Comparison of ENCODE assay signal across 8 cellular contexts in the genomic region with DNA sequence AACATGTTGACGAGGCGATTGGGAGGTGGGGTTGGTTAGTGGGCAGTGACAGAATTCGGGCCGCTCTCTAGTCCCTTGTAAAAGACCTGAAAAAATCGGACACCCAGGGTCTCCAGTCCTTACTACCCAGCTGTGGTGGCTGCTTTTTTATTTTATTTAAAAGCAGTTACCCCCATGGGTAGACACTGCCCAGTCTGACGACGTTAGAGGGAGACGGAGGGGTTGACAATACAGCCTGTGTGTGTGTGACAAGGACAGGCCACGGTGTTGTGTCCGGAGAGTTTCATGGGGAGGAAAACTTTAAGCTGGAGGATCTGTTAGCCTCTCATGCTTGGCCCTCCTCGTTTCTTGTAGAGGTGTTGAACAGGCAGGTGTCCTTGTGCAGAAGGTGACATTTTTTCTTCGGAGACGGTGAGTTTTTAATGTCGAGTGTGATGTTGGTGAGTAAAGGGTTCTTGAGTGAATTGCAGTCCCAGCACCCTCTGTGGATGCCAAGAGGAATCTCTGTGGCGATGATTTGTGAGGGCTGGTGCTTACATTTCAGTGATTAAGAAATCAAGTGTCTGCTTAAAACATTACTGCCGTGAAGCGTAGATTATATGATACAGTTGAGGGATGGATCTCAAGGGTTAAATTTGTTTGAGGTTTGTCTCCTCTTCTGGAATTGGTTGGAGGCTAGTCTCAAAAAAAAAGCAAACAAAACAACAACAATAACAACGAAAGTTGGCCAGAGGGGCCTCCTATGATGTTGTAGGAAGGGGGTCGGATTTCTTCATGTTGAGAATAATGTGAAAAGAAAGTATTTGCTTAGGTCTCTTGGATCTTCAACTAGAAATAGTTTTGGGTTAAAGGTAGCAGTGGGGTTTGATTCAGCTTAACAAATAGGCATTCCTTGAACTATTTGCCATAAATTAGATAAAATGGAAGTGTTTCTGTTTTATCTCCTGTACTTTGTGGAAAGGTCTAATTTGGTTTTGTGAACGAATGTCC. TPM values are rescaled to one million over a fixed set of nuclear protein-coding genes. Genes with fewer than 3 reads are reported as not detected.
A peak's percentile ranks its signal among the peaks of the same experiment; 100 is the strongest.
DNase-seq lines count a peak whose midpoint lies in the region; ATAC-seq and TF ChIP-seq lines count a peak whose summit lies in the region.

No MANE protein-coding gene starts in this region.

- no peak overlapping the region for H4K91ac ChIP-seq in trophoblast cell (ENCODE audit: low read depth, low read length)

- H3K4me3 ChIP-seq in BE2C (ENCODE audit: low read depth, low read length) (peak overlapping the region; percentile 76), trophoblast cell (ENCODE audit: low read depth, low read length) (peak overlapping the region; percentile 99)

- H3K36me3 ChIP-seq in BE2C: no peaks in the 10 kb centered on the region
- no peaks in the 10 kb centered on the region for H3K36me3 ChIP-seq in trophoblast cell (ENCODE audit: control insufficient read depth in 1 of 2, insufficient read depth in 2 of 2, low read length in 2 of 2)

- H2BK12ac ChIP-seq in trophoblast cell (ENCODE audit: low read length): no peak overlapping the region

- H2BK120ac ChIP-seq in trophoblast cell (ENCODE audit: insufficient read depth, low read length, poor library complexity): no peak overlapping the region

- H3K14ac ChIP-seq in trophoblast cell (ENCODE audit: low read length): no peak overlapping the region

- H2AFZ ChIP-seq in trophoblast cell (ENCODE audit: insufficient read depth, low read length, poor library complexity): peak overlapping the region; percentile 71

- H3K36me3 Mint-ChIP-seq in activated CD8-positive, alpha-beta T cell treated with anti-CD3 and anti-CD28 coated beads, Interleukin-2, amount 10 ng/mL, durations not matched to agents 7 days and 5 days (ENCODE audit: low read depth): no peaks in the 10 kb centered on the region

- POLR2A ChIA-PET in HEK293T (lab: Yijun Ruan, JAX): interaction anchor here (1.1 to 1.9 kb wide), 3 partner anchors 22 to 300 kb away, joined by 3 to 9 read pairs (median 4); partner anchors contain the start of genes CENPO and PTRHD1
- POLR2A ChIA-PET in activated CD8-positive, alpha-beta T cell treated with anti-CD3 and anti-CD28 coated beads, Interleukin-2, amount 10 ng/mL, durations not matched to agents 7 days and 5 days (lab: Charles Lee): interaction anchor here (1.3 to 1.5 kb wide), 2 partner anchors 300 to 303 kb away, joined by 3 to 7 read pairs; partner anchors contain the start of genes CENPO and PTRHD1

- no peaks in the 10 kb centered on the region for H3K9me3 Mint-ChIP-seq in activated CD8-positive, alpha-beta T cell treated with anti-CD3 and anti-CD28 coated beads, Interleukin-2, amount 10 ng/mL, durations not matched to agents 7 days and 5 days (ENCODE audit: insufficient read depth)

- no peak overlapping the region for H4K8ac ChIP-seq in trophoblast cell (ENCODE audit: low read depth, low read length)

- H3K18ac ChIP-seq in trophoblast cell (ENCODE audit: low read length): no peak overlapping the region

- H3K79me1 ChIP-seq in trophoblast cell (ENCODE audit: low read length): peaks cover 4% of the 10 kb centered on the region

- H3K9me3 ChIP-seq in BE2C: no peaks in the 10 kb centered on the region
- H3K9me3 ChIP-seq in trophoblast cell (ENCODE audit: insufficient read depth, low read depth, low read length): no peaks in the 10 kb centered on the region

- ATAC-seq in activated CD8-positive, alpha-beta T cell treated with anti-CD3 and anti-CD28 coated beads, Interleukin-2, amount 10 ng/mL, durations not matched to agents 7 days and 5 days: no peak
- peak; percentile 16 for ATAC-seq in Right ventricle myocardium superior (ENCODE audit: poor library complexity)
- ATAC-seq in HG02610 (IDR thresholded peaks at IDR 0.05; ENCODE audit: unreplicated experiment): no peak

- no peak overlapping the region for H3K23ac ChIP-seq in trophoblast cell (ENCODE audit: low read length)

- peak overlapping the region; percentile 94 for H3K4me2 ChIP-seq in trophoblast cell (ENCODE audit: low read length)

- no peak overlapping the region for H2BK5ac ChIP-seq in trophoblast cell (ENCODE audit: low read depth, low read length, poor library complexity)

- H3K27ac ChIP-seq in trophoblast cell (ENCODE audit: low read depth, low read length): no peak overlapping the region

- peaks cover 4% of the 10 kb centered on the region for H3K79me2 ChIP-seq in trophoblast cell (ENCODE audit: control insufficient read depth, insufficient read depth, low read length, poor library complexity)

- H3K4me1 ChIP-seq in BE2C (peaks cover 5% of the 10 kb centered on the region), trophoblast cell (ENCODE audit: control insufficient read depth in 1 of 2, insufficient read depth in 2 of 2, low read length in 2 of 2) (peaks cover 10 to 12% of the 10 kb centered on the region in 2 experiments)

- no peak overlapping the region for H2AK5ac ChIP-seq in trophoblast cell (ENCODE audit: low read length)

- no peaks in the 10 kb centered on the region for H3K27me3 ChIP-seq in BE2C
- no peaks in the 10 kb centered on the region for H3K27me3 ChIP-seq in trophoblast cell (ENCODE audit: insufficient read depth, low read length)

- DNase-seq in BE2C: no peak
- DNase-seq in HEK293T (ENCODE audit: extremely low spot score): no peak
- peak; percentile 25 for DNase-seq in activated CD8-positive, alpha-beta T cell treated with anti-CD3 and anti-CD28 coated beads, Interleukin-2, amount 10 ng/mL, durations not matched to agents 7 days and 5 days
- no peak for DNase-seq in Right ventricle myocardium superior
- DNase-seq in trophoblast cell: peak in 1 of 2 donors; percentile 35
- DNase-seq in HuH-7.5 (ENCODE audit: low spot score): no peak
- DNase-seq in HPDE6-E6E7 (ENCODE audit: extremely low spot score): no peak

- H4K12ac ChIP-seq in trophoblast cell (ENCODE audit: low read depth, low read length): no peak overlapping the region

- no CpG with 5 or more reads among the region's 20 CpGs for WGBS in trophoblast cell (ENCODE audit: extremely low coverage, insufficient coverage, insufficient read length)

- peaks cover 40% of the 10 kb centered on the region for H3K4me1 Mint-ChIP-seq in activated CD8-positive, alpha-beta T cell treated with anti-CD3 and anti-CD28 coated beads, Interleukin-2, amount 10 ng/mL, durations not matched to agents 7 days and 5 days (ENCODE audit: low read depth)

- H3K4ac ChIP-seq in trophoblast cell (ENCODE audit: low read depth, low read length): no peak overlapping the region

- H3K27ac Mint-ChIP-seq in activated CD8-positive, alpha-beta T cell treated with anti-CD3 and anti-CD28 coated beads, Interleukin-2, amount 10 ng/mL, durations not matched to agents 7 days and 5 days: peak overlapping the region; percentile 3

- H3K4me3 Mint-ChIP-seq in activated CD8-positive, alpha-beta T cell treated with anti-CD3 and anti-CD28 coated beads, Interleukin-2, amount 10 ng/mL, durations not matched to agents 7 days and 5 days: peak overlapping the region; percentile 75

- CTCF ChIA-PET in HEK293T (lab: Yijun Ruan, JAX): no interaction called here
- CTCF ChIA-PET in activated CD8-positive, alpha-beta T cell treated with anti-CD3 and anti-CD28 coated beads, Interleukin-2, amount 10 ng/mL, durations not matched to agents 7 days and 5 days (lab: Charles Lee): interaction anchor here (1.3 to 1.7 kb wide), 2 partner anchors 15 to 120 kb away, joined by 4 to 5 read pairs; no protein-coding TSS in a partner anchor

- no peaks in the 10 kb centered on the region for H3K27me3 Mint-ChIP-seq in activated CD8-positive, alpha-beta T cell treated with anti-CD3 and anti-CD28 coated beads, Interleukin-2, amount 10 ng/mL, durations not matched to agents 7 days and 5 days (ENCODE audit: low read depth)

- peak overlapping the region; percentile 60 for H3K9ac ChIP-seq in trophoblast cell (ENCODE audit: low read length)

- no peak for TF ChIP-seq CTCF in BE2C (IDR thresholded peaks at IDR 0.05; ENCODE audit: low read depth, low read length)

- intact Hi-C loops in Right ventricle myocardium superior (cut with DNase I): loop anchor here (5.0 to 10.0 kb wide), 3 partner anchors 55 to 300 kb away; partner anchors contain the start of genes CENPO and PTRHD1

TF ChIP-seq in HEK293T, 16 proteins besides CTCF, POLR2A, EP300 and RAD21:
- TF ChIP-seq HDGF (IDR thresholded peaks at IDR 0.05; ENCODE audit: borderline replicate concordance) (no peak), ARNT (IDR thresholded peaks at IDR 0.05) (no peak), ELF4 (IDR thresholded peaks at IDR 0.05) (no peak)
- TF ChIP-seq, protein P1, sequence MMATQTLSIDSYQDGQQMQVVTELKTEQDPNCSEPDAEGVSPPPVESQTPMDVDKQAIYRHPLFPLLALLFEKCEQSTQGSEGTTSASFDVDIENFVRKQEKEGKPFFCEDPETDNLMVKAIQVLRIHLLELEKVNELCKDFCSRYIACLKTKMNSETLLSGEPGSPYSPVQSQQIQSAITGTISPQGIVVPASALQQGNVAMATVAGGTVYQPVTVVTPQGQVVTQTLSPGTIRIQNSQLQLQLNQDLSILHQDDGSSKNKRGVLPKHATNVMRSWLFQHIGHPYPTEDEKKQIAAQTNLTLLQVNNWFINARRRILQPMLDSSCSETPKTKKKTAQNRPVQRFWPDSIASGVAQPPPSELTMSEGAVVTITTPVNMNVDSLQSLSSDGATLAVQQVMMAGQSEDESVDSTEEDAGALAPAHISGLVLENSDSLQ (IDR thresholded peaks at IDR 0.05): peak; percentile 71

RNA-seq across cellular contexts. Expression of gene NCOA1, which starts 1.5 kb away (rescaled TPM):
- 5.1 TPM for polyA plus RNA-seq in BE2C (2012; ENCODE audit: insufficient read depth, insufficient read length, low read depth)
- 10 to 100 TPM; 14.5 to 14.7 TPM for total RNA-seq in activated CD8-positive, alpha-beta T cell treated with anti-CD3 and anti-CD28 coated beads, Interleukin-2, amount 10 ng/mL, durations not matched to agents 7 days and 5 days
- 32.2 TPM for total RNA-seq in Right ventricle myocardium superior
- polyA plus RNA-seq in trophoblast cell (2013): 7.5 and 8.1 TPM in 2 replicates
